ENCODE assay signal across 10 cellular contexts in genomic region chr21:26070822-26071425, GRCh38.
DNase-seq lines count a peak whose midpoint lies in the region; ATAC-seq, FAIRE-seq and TF ChIP-seq lines count a peak whose summit lies in the region.
"Had no signal": no experiment of that assay in that cellular context is flagged by ENCODE, and none has a peak within 500 bp of the region (broad histone marks: within the 10 kb centered on the region; RNA-seq: fewer than 3 reads in every experiment).

No MANE protein-coding gene starts in this region.

- H3K4me3 Mint-ChIP-seq in T-helper 2 cell treated with Interferon-gamma antibody and Interleukin-4, amounts not matched to agents 5 μg/mL and 100 μg/mL, for 36 hours = peak overlapping the region; percentile 78

- no peak for TF ChIP-seq POLR2A in gastrocnemius medialis (IDR thresholded peaks at IDR 0.05)

- H3K27ac Mint-ChIP-seq in T-helper 2 cell treated with Interferon-gamma antibody and Interleukin-4, amounts not matched to agents 5 μg/mL and 100 μg/mL, for 36 hours = peak overlapping the region; percentile 86

- CTCF ChIA-PET in HEK293 (lab: Yijun Ruan, JAX) = interaction anchor here (1.3 kb wide), 1 partner anchor 29 kb away, joined by 3 read pairs; no protein-coding TSS in a partner anchor

- POLR2A ChIA-PET in HEK293 (lab: Yijun Ruan, JAX) = interaction anchor here (0.5 kb wide), 1 partner anchor 110 kb away, joined by 4 read pairs; no protein-coding TSS in a partner anchor

- no peak overlapping the region for H3K4me3 ChIP-seq in HEK293 (ENCODE audit: low read depth, low read length)
- H3K4me3 ChIP-seq in fibroblast of mammary gland (ENCODE audit: control insufficient read depth, low read depth, low read length) = no peak overlapping the region
- no peak overlapping the region for H3K4me3 ChIP-seq in gastrocnemius medialis

- H3K9me3 ChIP-seq in HEK293 (ENCODE audit: control insufficient read depth, insufficient read depth, low read depth, low read length) = no peaks in the 10 kb centered on the region
- no peaks in the 10 kb centered on the region for H3K9me3 ChIP-seq in gastrocnemius medialis

- intact Hi-C loops in gastrocnemius medialis (cut with DNase I; ENCODE audit: low total_unique reads) = no loop called here

- peaks cover 38% of the 10 kb centered on the region for H3K4me1 Mint-ChIP-seq in T-helper 2 cell treated with Interferon-gamma antibody and Interleukin-4, amounts not matched to agents 5 μg/mL and 100 μg/mL, for 36 hours (ENCODE audit: low read depth)

- DNase-seq in DMS79 (lab: John Stamatoyannopoulos, UW) (peak; percentile 56), fibroblast of mammary gland (ENCODE audit: low read depth) (peak; percentile 78), gastrocnemius medialis (peak; percentile 14 to 16), HTR-8/SVneo (ENCODE audit: insufficient read length, low spot score) (no peak), HuH-7.5 (ENCODE audit: low spot score) (no peak), NCI-H2081 treated with DMSO at 0.1 percent for 48 hours (lab: John Stamatoyannopoulos, UW) (no peak)
- peak; percentile 25 for DNase-seq in T-helper 2 cell treated with Interferon-gamma antibody and Interleukin-4, amounts not matched to agents 5 μg/mL and 100 μg/mL, for 36 hours (ENCODE audit: low spot score)

- TF ChIP-seq CTCF in HEK293 (tag by site-specific recombination; IDR thresholded peaks at IDR 0.05) = no peak
- TF ChIP-seq CTCF in fibroblast of mammary gland (conservative IDR thresholded peaks at IDR 0.05; ENCODE audit: control insufficient read depth, insufficient read depth, low read depth, low read length) = no peak
- no peak for TF ChIP-seq CTCF in gastrocnemius medialis (IDR thresholded peaks at IDR 0.05 in 4 of 5, conservative IDR thresholded peaks at IDR 0.05 in 1 of 5)

- H3K27ac ChIP-seq in HEK293 (ENCODE audit: extremely low read depth, low read depth, low read length) = no peak overlapping the region
- peak overlapping the region in 1 of 4 donors; percentile 38 for H3K27ac ChIP-seq in gastrocnemius medialis
- H3K27ac ChIP-seq: KMS-11 had no signal

- H3K4me1 ChIP-seq in HEK293 (ENCODE audit: control insufficient read depth, insufficient read depth, low read length) = peaks cover 37% of the 10 kb centered on the region
- peaks cover 0 to 9% of the 10 kb centered on the region in 2 donors for H3K4me1 ChIP-seq in gastrocnemius medialis
- H3K4me1 ChIP-seq: parathyroid adenoma had no signal

- in situ Hi-C loops in gastrocnemius medialis (cut with MboI; ENCODE audit: low sequenced_read_pairs in 4 of 4) = no loop called here

- no peaks in the 10 kb centered on the region for H3K27me3 Mint-ChIP-seq in T-helper 2 cell treated with Interferon-gamma antibody and Interleukin-4, amounts not matched to agents 5 μg/mL and 100 μg/mL, for 36 hours (ENCODE audit: low read depth)

- H3K36me3 ChIP-seq in HEK293 (ENCODE audit: control insufficient read depth in 2 of 2, insufficient read depth in 1 of 2, low read length in 2 of 2) = no peaks in the 10 kb centered on the region
- no peaks in the 10 kb centered on the region for H3K36me3 ChIP-seq in gastrocnemius medialis

- FAIRE-seq in HTR-8/SVneo (lab: Jason Lieb, UNC) = no peak

- no peaks in the 10 kb centered on the region for H3K36me3 Mint-ChIP-seq in T-helper 2 cell treated with Interferon-gamma antibody and Interleukin-4, amounts not matched to agents 5 μg/mL and 100 μg/mL, for 36 hours (ENCODE audit: low read depth)

- peak in 1 of 2 donors; percentile 42 for ATAC-seq in gastrocnemius medialis

- no peaks in the 10 kb centered on the region for H3K27me3 ChIP-seq in gastrocnemius medialis

- H3K9me3 Mint-ChIP-seq in T-helper 2 cell treated with Interferon-gamma antibody and Interleukin-4, amounts not matched to agents 5 μg/mL and 100 μg/mL, for 36 hours = no peaks in the 10 kb centered on the region

TF ChIP-seq in HEK293, 187 proteins besides CTCF, POLR2A, EP300 and RAD21 (continues in another document):
- TF ChIP-seq ZNF510 (tag by site-specific recombination; IDR thresholded peaks at IDR 0.05; ENCODE audit: insufficient replicate concordance) (no peak), ZNF266 (tag by site-specific recombination; IDR thresholded peaks at IDR 0.05; ENCODE audit: low read depth) (no peak), ELK4 (IDR thresholded peaks at IDR 0.05; ENCODE audit: borderline replicate concordance, low read depth, low read length) (no peak), KLF8 (tag by site-specific recombination; IDR thresholded peaks at IDR 0.05) (0 out of 2 replicates have a peak, but pooled peaks have one; percentile 36), PRDM6 (tag by site-specific recombination; IDR thresholded peaks at IDR 0.05) (peak; percentile 61), ZNF837 (tag by site-specific recombination; IDR thresholded peaks at IDR 0.05) (no peak), ZNF366 (tag by site-specific recombination; conservative IDR thresholded peaks at IDR 0.05) (0 out of 2 replicates have a peak, but pooled peaks have one; percentile 22), ZFHX2 (tag by site-specific recombination; conservative IDR thresholded peaks at IDR 0.05) (no peak), MYNN (tag by site-specific recombination; IDR thresholded peaks at IDR 0.05; ENCODE audit: borderline replicate concordance) (no peak), ZBTB1 (tag by site-specific recombination; IDR thresholded peaks at IDR 0.05) (no peak), HOXD13 (CRISPR knock-in tag; IDR thresholded peaks at IDR 0.05; ENCODE audit: borderline replicate concordance) (no peak), ZNF19 (tag by site-specific recombination; IDR thresholded peaks at IDR 0.05; ENCODE audit: low read depth) (no peak), ZNF449 (tag by site-specific recombination; IDR thresholded peaks at IDR 0.05) (no peak), ZNF558 (tag by site-specific recombination; IDR thresholded peaks at IDR 0.05) (no peak), ZNF132 (tag by site-specific recombination; IDR thresholded peaks at IDR 0.05; ENCODE audit: borderline replicate concordance) (no peak), ZNF155 (tag by site-specific recombination; IDR thresholded peaks at IDR 0.05) (no peak), ZSCAN30 (tag by site-specific recombination; IDR thresholded peaks at IDR 0.05) (no peak), ZNF701 (tag by site-specific recombination; IDR thresholded peaks at IDR 0.05) (no peak)
- TF ChIP-seq, protein P1, sequence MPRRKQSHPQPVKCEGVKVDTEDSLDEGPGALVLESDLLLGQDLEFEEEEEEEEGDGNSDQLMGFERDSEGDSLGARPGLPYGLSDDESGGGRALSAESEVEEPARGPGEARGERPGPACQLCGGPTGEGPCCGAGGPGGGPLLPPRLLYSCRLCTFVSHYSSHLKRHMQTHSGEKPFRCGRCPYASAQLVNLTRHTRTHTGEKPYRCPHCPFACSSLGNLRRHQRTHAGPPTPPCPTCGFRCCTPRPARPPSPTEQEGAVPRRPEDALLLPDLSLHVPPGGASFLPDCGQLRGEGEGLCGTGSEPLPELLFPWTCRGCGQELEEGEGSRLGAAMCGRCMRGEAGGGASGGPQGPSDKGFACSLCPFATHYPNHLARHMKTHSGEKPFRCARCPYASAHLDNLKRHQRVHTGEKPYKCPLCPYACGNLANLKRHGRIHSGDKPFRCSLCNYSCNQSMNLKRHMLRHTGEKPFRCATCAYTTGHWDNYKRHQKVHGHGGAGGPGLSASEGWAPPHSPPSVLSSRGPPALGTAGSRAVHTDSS (tag by site-specific recombination; IDR thresholded peaks at IDR 0.05) = no peak
- TF ChIP-seq, protein P2, sequence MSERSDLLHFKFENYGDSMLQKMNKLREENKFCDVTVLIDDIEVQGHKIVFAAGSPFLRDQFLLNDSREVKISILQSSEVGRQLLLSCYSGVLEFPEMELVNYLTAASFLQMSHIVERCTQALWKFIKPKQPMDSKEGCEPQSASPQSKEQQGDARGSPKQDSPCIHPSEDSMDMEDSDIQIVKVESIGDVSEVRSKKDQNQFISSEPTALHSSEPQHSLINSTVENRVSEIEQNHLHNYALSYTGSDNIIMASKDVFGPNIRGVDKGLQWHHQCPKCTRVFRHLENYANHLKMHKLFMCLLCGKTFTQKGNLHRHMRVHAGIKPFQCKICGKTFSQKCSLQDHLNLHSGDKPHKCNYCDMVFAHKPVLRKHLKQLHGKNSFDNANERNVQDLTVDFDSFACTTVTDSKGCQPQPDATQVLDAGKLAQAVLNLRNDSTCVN (tag by site-specific recombination; optimal IDR thresholded peaks at IDR 0.05) = no peak

Comparison
In these comparisons a context has a peak if more than half of its experiments do, and no peak if none do; other contexts are left out.
1. DNase-seq: peak in DMS79 (single experiment), T-helper 2 cell treated with Interferon-gamma antibody and Interleukin-4, amounts not matched to agents 5 μg/mL and 100 μg/mL, for 36 hours (single experiment), fibroblast of mammary gland (single experiment) and gastrocnemius medialis (2 of 2); none in HTR-8/SVneo (single experiment), HuH-7.5 (single experiment) and NCI-H2081 treated with DMSO at 0.1 percent for 48 hours (single experiment).